Comparison of ENCODE assay signal across 1 cellular context in genomic region chr15:36599824-36600365, GRCh38.
TF ChIP-seq lines count a peak whose summit lies in the region.

No MANE protein-coding gene starts in this region.

TF ChIP-seq in GM23338, 12 proteins besides CTCF, POLR2A, EP300 and RAD21:
- no peak for TF ChIP-seq ZNF462 (CRISPR knock-in tag; IDR thresholded peaks at IDR 0.05)
- TF ChIP-seq ETS1 (IDR thresholded peaks at IDR 0.05) = no peak
- TF ChIP-seq NANOG (IDR thresholded peaks at IDR 0.05; ENCODE audit: borderline replicate concordance) = no peak
- TF ChIP-seq ZNF114 (CRISPR knock-in tag; IDR thresholded peaks at IDR 0.05) = no peak
- no peak for TF ChIP-seq EZH2phosphoT487 (IDR thresholded peaks at IDR 0.05; ENCODE audit: unreplicated experiment)
- no peak for TF ChIP-seq STAT1 (IDR thresholded peaks at IDR 0.05; ENCODE audit: unreplicated experiment)
- TF ChIP-seq POLR2AphosphoS5 (IDR thresholded peaks at IDR 0.05; ENCODE audit: low read depth) = no peak
TF ChIP-seq in GM23338: peak in this region for 0.
